In genomic region chr2:124269348-124269747, GRCh38 we compare ENCODE assay signal across 23 cellular contexts.
"Had no signal": no experiment of that assay in that cellular context is flagged by ENCODE, and none has a peak within 500 bp of the region (broad histone marks: within the 10 kb centered on the region; RNA-seq: fewer than 3 reads in every experiment).

No MANE protein-coding gene starts in this region.

- H3K4me1 Mint-ChIP-seq: activated CD4-positive, alpha-beta memory T cell treated with anti-CD3 and anti-CD28 coated beads, Interleukin-2, amount 10 ng/mL, durations not matched to agents 7 days and 5 days; activated CD4-positive, alpha-beta T cell treated with anti-CD3 and anti-CD28 coated beads, Interleukin-2, amount 10 ng/mL, durations not matched to agents 24 days and 14 days; T-helper 17 cell had no signal

- H3K4me3 ChIP-seq: gastrocnemius medialis, sigmoid colon, tibial nerve had no signal

- H3K27ac Mint-ChIP-seq: activated CD4-positive, alpha-beta memory T cell treated with anti-CD3 and anti-CD28 coated beads, Interleukin-2, amount 10 ng/mL, durations not matched to agents 7 days and 5 days; activated CD4-positive, alpha-beta T cell treated with anti-CD3 and anti-CD28 coated beads, Interleukin-2, amount 10 ng/mL, durations not matched to agents 24 days and 14 days; activated T-cell treated with anti-CD3 and anti-CD28 coated beads, Interleukin-2, amount 50 U/mL, for 24 hours; natural killer cell; T-helper 17 cell had no signal

- DNase-seq: activated CD4-positive, alpha-beta memory T cell treated with anti-CD3 and anti-CD28 coated beads, Interleukin-2, amount 10 ng/mL, durations not matched to agents 7 days and 5 days; activated CD4-positive, alpha-beta T cell treated with anti-CD3 and anti-CD28 coated beads, Interleukin-2, amount 10 ng/mL, durations not matched to agents 24 days and 14 days; activated CD4-positive, CD25-positive, alpha-beta regulatory T cell treated with anti-CD3 and anti-CD28 coated beads, Interleukin-2, amount 50 U/mL, for 72 hours; activated CD8-positive, alpha-beta memory T cell treated with anti-CD3 and anti-CD28 coated beads, Interleukin-2, amount 50 U/mL, for 48 hours; activated gamma-delta T cell; activated naive CD4-positive, alpha-beta T cell treated with anti-CD3 and anti-CD28 coated beads, Interleukin-2, amount 50 U/mL, for 16 hours; activated T-cell treated with anti-CD3 and anti-CD28 coated beads, Interleukin-2, amount 50 U/mL, for 24 hours; amniotic stem cell; brain microvascular endothelial cell; central memory CD4-positive, alpha-beta T cell; effector CD8-positive, alpha-beta T cell; gastrocnemius medialis; glutamatergic neuron; islet precursor cell; left cardiac atrium; natural killer cell; sigmoid colon; small intestine; stimulated activated CD4-positive, alpha-beta T cell treated with anti-CD3 and anti-CD28 coated beads, Interleukin-2, amount 100 ng/mL, for 24 hours; stimulated activated naive CD4-positive, alpha-beta T cell; T-helper 17 cell; T1000 had no signal

- H3K4me3 Mint-ChIP-seq: activated CD4-positive, alpha-beta memory T cell treated with anti-CD3 and anti-CD28 coated beads, Interleukin-2, amount 10 ng/mL, durations not matched to agents 7 days and 5 days; activated CD4-positive, alpha-beta T cell treated with anti-CD3 and anti-CD28 coated beads, Interleukin-2, amount 10 ng/mL, durations not matched to agents 24 days and 14 days; activated T-cell treated with anti-CD3 and anti-CD28 coated beads, Interleukin-2, amount 50 U/mL, for 24 hours; natural killer cell; T-helper 17 cell had no signal

- H3K36me3 Mint-ChIP-seq: natural killer cell had no signal

- H3K27ac ChIP-seq: brain microvascular endothelial cell, gastrocnemius medialis, sigmoid colon, tibial nerve had no signal

- ATAC-seq: gastrocnemius medialis, natural killer cell, T-helper 17 cell had no signal

- H3K36me3 ChIP-seq: brain microvascular endothelial cell, gastrocnemius medialis, sigmoid colon, tibial nerve had no signal

- H3K4me1 ChIP-seq: gastrocnemius medialis, sigmoid colon had no signal

- H3K27me3 ChIP-seq: brain microvascular endothelial cell, gastrocnemius medialis, sigmoid colon, tibial nerve had no signal

- H3K9me3 ChIP-seq: gastrocnemius medialis, tibial nerve had no signal

- H3K27me3 Mint-ChIP-seq: activated CD4-positive, alpha-beta memory T cell treated with anti-CD3 and anti-CD28 coated beads, Interleukin-2, amount 10 ng/mL, durations not matched to agents 7 days and 5 days; activated CD4-positive, alpha-beta T cell treated with anti-CD3 and anti-CD28 coated beads, Interleukin-2, amount 10 ng/mL, durations not matched to agents 24 days and 14 days; activated T-cell treated with anti-CD3 and anti-CD28 coated beads, Interleukin-2, amount 50 U/mL, for 24 hours; T-helper 17 cell had no signal
